ENCODE assay signal across 1 cellular context in genomic region chr1:212430955-212431394, GRCh38.
A peak's percentile ranks its signal among the peaks of the same experiment; 100 is the strongest.
TF ChIP-seq lines count a peak whose summit lies in the region.

No MANE protein-coding gene starts in this region.

TF ChIP-seq in K562, 482 proteins besides CTCF, POLR2A, EP300 and RAD21 (continued from another document and continues in another):
- TF ChIP-seq ZNF174 (CRISPR knock-in tag; IDR thresholded peaks at IDR 0.05) = no peak
- TF ChIP-seq GTF2A2 (tag; IDR thresholded peaks at IDR 0.05) = peak; percentile 78
- peak; percentile 81 for TF ChIP-seq ZNF589 (CRISPR knock-in tag; IDR thresholded peaks at IDR 0.05; ENCODE audit: low read depth)
- TF ChIP-seq REST (CRISPR knock-in tag; IDR thresholded peaks at IDR 0.05; ENCODE audit: low read depth) = 0 out of 2 replicates have a peak, but pooled peaks have one; percentile 65
- peak; percentile 87 for TF ChIP-seq SOX6 (IDR thresholded peaks at IDR 0.05)
- peak; percentile 70; the same call in 1 of the 2 replicates for TF ChIP-seq SMARCC2 (IDR thresholded peaks at IDR 0.05; ENCODE audit: low read depth)
- no peak for TF ChIP-seq IRF1 (CRISPR knock-in tag; IDR thresholded peaks at IDR 0.05; ENCODE audit: borderline replicate concordance)
- TF ChIP-seq CBFA2T3 (IDR thresholded peaks at IDR 0.05) = peak; percentile 93
- TF ChIP-seq MEF2A (IDR thresholded peaks at IDR 0.05; ENCODE audit: control insufficient read depth, low read depth, low read length) = no peak
- peak; percentile 76 for TF ChIP-seq CCNT2 (IDR thresholded peaks at IDR 0.05; ENCODE audit: borderline replicate concordance, extremely low read depth, insufficient read length, low read depth, low read length)
- TF ChIP-seq CREB5 (CRISPR knock-in tag; IDR thresholded peaks at IDR 0.05) = 0 out of 2 replicates have a peak, but pooled peaks have one; percentile 61
- TF ChIP-seq MCM7 (IDR thresholded peaks at IDR 0.05) = no peak
- peak; percentile 94 for TF ChIP-seq CREB3 (tag; conservative IDR thresholded peaks at IDR 0.05; ENCODE audit: low read depth)
- no peak for TF ChIP-seq ZNF146 (CRISPR knock-in tag; IDR thresholded peaks at IDR 0.05; ENCODE audit: unreplicated experiment)
- no peak for TF ChIP-seq THAP7 (CRISPR knock-in tag; IDR thresholded peaks at IDR 0.05)
- TF ChIP-seq RREB1 (CRISPR knock-in tag; IDR thresholded peaks at IDR 0.05) = peak; percentile 63; the same call in 1 of the 2 replicates
- peak in 1 of 2 experiments; percentile 97; a peak in 2 of 4 replicates for TF ChIP-seq TEAD1 (CRISPR knock-in tag; IDR thresholded peaks at IDR 0.05)
- peak; percentile 53; the same call in 1 of the 2 replicates for TF ChIP-seq FOXM1 (IDR thresholded peaks at IDR 0.05; ENCODE audit: low read depth)
- TF ChIP-seq FOXM1 (CRISPR knock-in tag; IDR thresholded peaks at IDR 0.05; ENCODE audit: low read depth) = no peak
- TF ChIP-seq BACH1 (tag; IDR thresholded peaks at IDR 0.05) = peak; percentile 78
- no peak for TF ChIP-seq CEBPZ (IDR thresholded peaks at IDR 0.05; ENCODE audit: borderline replicate concordance, low read depth, low read length)
- TF ChIP-seq ZNF165 (CRISPR knock-in tag; IDR thresholded peaks at IDR 0.05; ENCODE audit: borderline replicate concordance) = peak; percentile 92
- peak; percentile 49 for TF ChIP-seq FOSL1 (tag; conservative IDR thresholded peaks at IDR 0.05)
- peak; percentile 37; the same call in 1 of the 2 replicates for TF ChIP-seq MBD2 (IDR thresholded peaks at IDR 0.05; ENCODE audit: borderline replicate concordance, low read depth)
- no peak for TF ChIP-seq EWSR1 (IDR thresholded peaks at IDR 0.05; ENCODE audit: borderline replicate concordance, low read depth, partially characterized antibody)
- 0 out of 2 replicates have a peak, but pooled peaks have one; percentile 27 for TF ChIP-seq CLOCK (CRISPR knock-in tag; IDR thresholded peaks at IDR 0.05; ENCODE audit: borderline replicate concordance)
- TF ChIP-seq SFPQ (IDR thresholded peaks at IDR 0.05; ENCODE audit: low read depth, low read length) = no peak
- peak; percentile 89 for TF ChIP-seq ZNF311 (CRISPR knock-in tag; IDR thresholded peaks at IDR 0.05)
- peak; percentile 92 for TF ChIP-seq TCFL5 (CRISPR knock-in tag; conservative IDR thresholded peaks at IDR 0.05)
- TF ChIP-seq ZZZ3 (IDR thresholded peaks at IDR 0.05) = no peak
- no peak for TF ChIP-seq SETDB1 (IDR thresholded peaks at IDR 0.05; ENCODE audit: low read length)
- TF ChIP-seq DIDO1 (tag; IDR thresholded peaks at IDR 0.05; ENCODE audit: low read depth) = peak; percentile 73
- TF ChIP-seq RUNX1 (IDR thresholded peaks at IDR 0.05; ENCODE audit: low read depth) = no peak
- TF ChIP-seq PYGO2 (tag; IDR thresholded peaks at IDR 0.05) = peak; percentile 89
- 0 out of 2 replicates have a peak, but pooled peaks have one; percentile 51 for TF ChIP-seq ZFPM2 (CRISPR knock-in tag; IDR thresholded peaks at IDR 0.05)
- no peak for TF ChIP-seq ATF1 (CRISPR knock-in tag; IDR thresholded peaks at IDR 0.05)
- TF ChIP-seq ATF1 (tag; IDR thresholded peaks at IDR 0.05) = 0 out of 2 replicates have a peak, but pooled peaks have one; percentile 14
- TF ChIP-seq ZNF507 (tag; conservative IDR thresholded peaks at IDR 0.05) = no peak
- TF ChIP-seq C11orf30 (IDR thresholded peaks at IDR 0.05; ENCODE audit: low read depth) = no peak
